34 cellular contexts compared by ENCODE assay signal in the genomic region with DNA sequence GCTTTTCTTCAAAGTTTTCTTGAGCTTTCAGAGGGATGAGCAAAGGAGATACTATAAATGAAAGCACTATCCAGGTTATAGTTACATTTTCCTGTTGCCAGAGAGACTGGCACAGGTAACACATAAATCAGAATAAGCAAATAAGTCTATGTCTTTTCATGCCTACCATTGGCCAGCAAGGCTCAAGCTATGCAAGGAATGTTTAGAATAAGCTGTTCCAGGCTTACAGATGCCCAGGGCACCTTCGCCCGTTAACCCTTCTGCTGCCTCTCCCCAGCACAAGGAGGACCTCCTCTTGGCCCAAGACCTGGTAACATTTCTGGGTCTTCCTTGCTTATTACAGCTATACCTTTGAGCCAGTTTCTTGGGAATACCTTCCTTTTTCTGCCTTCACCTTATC.
"Had no signal": no experiment of that assay in that cellular context is flagged by ENCODE, and none has a peak within 500 bp of the region (broad histone marks: within the 10 kb centered on the region; RNA-seq: fewer than 3 reads in every experiment).

No MANE protein-coding gene starts in this region.

- ATAC-seq: activated CD8-positive, alpha-beta T cell treated with anti-CD3 and anti-CD28 coated beads for 36 hours; activated T-cell treated with anti-CD3 and anti-CD28 coated beads, Interleukin-2, amount 50 U/mL, for 72 hours; activated T-helper 17 cell treated with anti-CD3 and anti-CD28 coated beads, Interleukin-2, amount 50 U/mL, for 72 hours; PC-3 had no signal

- H3K4me3 Mint-ChIP-seq: activated CD4-positive, alpha-beta T cell treated with anti-CD3 and anti-CD28 coated beads, Interleukin-2, amount 10 ng/mL, durations not matched to agents 24 days and 14 days; activated CD8-positive, alpha-beta T cell treated with anti-CD3 and anti-CD28 coated beads for 36 hours; activated naive CD8-positive, alpha-beta T cell treated with anti-CD3 and anti-CD28 coated beads for 36 hours; activated T-cell treated with anti-CD3 and anti-CD28 coated beads, Interleukin-2, amount 50 U/mL, for 72 hours; activated T-helper 17 cell treated with anti-CD3 and anti-CD28 coated beads, Interleukin-2, amount 50 U/mL, for 72 hours; central memory CD8-positive, alpha-beta T cell had no signal

- H3K36me3 Mint-ChIP-seq: activated naive CD8-positive, alpha-beta T cell treated with anti-CD3 and anti-CD28 coated beads for 36 hours had no signal

- H3K27ac Mint-ChIP-seq: activated CD4-positive, alpha-beta T cell treated with anti-CD3 and anti-CD28 coated beads, Interleukin-2, amount 10 ng/mL, durations not matched to agents 24 days and 14 days; activated CD8-positive, alpha-beta T cell treated with anti-CD3 and anti-CD28 coated beads for 36 hours; activated naive CD8-positive, alpha-beta T cell treated with anti-CD3 and anti-CD28 coated beads for 36 hours; activated T-cell treated with anti-CD3 and anti-CD28 coated beads, Interleukin-2, amount 50 U/mL, for 72 hours; activated T-helper 17 cell treated with anti-CD3 and anti-CD28 coated beads, Interleukin-2, amount 50 U/mL, for 72 hours had no signal

- H3K4me3 ChIP-seq: cardiac muscle cell, MG63, Peyer's patch had no signal

- H3K27ac ChIP-seq: brain microvascular endothelial cell, cardiac muscle cell, Peyer's patch, WERI-Rb-1 had no signal

- H3K36me3 ChIP-seq: brain microvascular endothelial cell, cardiac muscle cell, MG63, Peyer's patch, WERI-Rb-1 had no signal

- H3K4me1 ChIP-seq: Peyer's patch had no signal

- DNase-seq: activated CD4-positive, alpha-beta T cell treated with anti-CD3 and anti-CD28 coated beads, Interleukin-2, amount 10 ng/mL, durations not matched to agents 24 days and 14 days; activated CD4-positive, alpha-beta T cell treated with anti-CD3 and anti-CD28 coated beads, Interleukin-2, amount 50 U/mL, for 4 hours; activated CD8-positive, alpha-beta T cell treated with anti-CD3 and anti-CD28 coated beads for 36 hours; activated effector memory CD4-positive, alpha-beta T cell treated with anti-CD3 and anti-CD28 coated beads, Interleukin-2, amount 50 U/mL, for 16 hours; activated naive CD4-positive, alpha-beta T cell; activated naive CD4-positive, alpha-beta T cell treated with anti-CD3 and anti-CD28 coated beads, Interleukin-2, amount 50 U/mL, for 16 hours; activated naive CD8-positive, alpha-beta T cell treated with anti-CD3 and anti-CD28 coated beads for 36 hours; activated T-cell treated with anti-CD3 and anti-CD28 coated beads, Interleukin-2, amount 50 U/mL, for 1 hour; activated T-cell treated with anti-CD3 and anti-CD28 coated beads, Interleukin-2, amount 50 U/mL, for 72 hours; amniotic stem cell; aorta; brain microvascular endothelial cell; Karpas-422; KBM-7; MG63; NCI-H1092 treated with DMSO at 0.1 percent for 48 hours; NCI-H187; NCI-H2081; NCI-H2171 treated with DMSO at 0.1 percent for 48 hours; NCI-H2227 treated with DMSO at 0.1 percent for 48 hours; NCI-H446; NCI-H510A treated with DMSO at 0.1 percent for 48 hours; PC-3; Peyer's patch; RPMI8226; SHP77 treated with DMSO at 0.1 percent for 48 hours; SW 1271; T-helper 1 cell; T-helper 2 cell; T-helper 9 cell; WERI-Rb-1 had no signal

- H3K9me3 Mint-ChIP-seq: activated CD4-positive, alpha-beta T cell treated with anti-CD3 and anti-CD28 coated beads, Interleukin-2, amount 10 ng/mL, durations not matched to agents 24 days and 14 days had no signal

- H3K9me3 ChIP-seq: MG63, Peyer's patch had no signal

- H3K27me3 ChIP-seq: brain microvascular endothelial cell, cardiac muscle cell, MG63, Peyer's patch had no signal

- H3K27me3 Mint-ChIP-seq: activated CD4-positive, alpha-beta T cell treated with anti-CD3 and anti-CD28 coated beads, Interleukin-2, amount 10 ng/mL, durations not matched to agents 24 days and 14 days; activated CD8-positive, alpha-beta T cell treated with anti-CD3 and anti-CD28 coated beads for 36 hours; activated naive CD8-positive, alpha-beta T cell treated with anti-CD3 and anti-CD28 coated beads for 36 hours; activated T-helper 17 cell treated with anti-CD3 and anti-CD28 coated beads, Interleukin-2, amount 50 U/mL, for 72 hours; central memory CD8-positive, alpha-beta T cell had no signal

- H3K4me1 Mint-ChIP-seq: activated CD4-positive, alpha-beta T cell treated with anti-CD3 and anti-CD28 coated beads, Interleukin-2, amount 10 ng/mL, durations not matched to agents 24 days and 14 days; activated naive CD8-positive, alpha-beta T cell treated with anti-CD3 and anti-CD28 coated beads for 36 hours; activated T-helper 17 cell treated with anti-CD3 and anti-CD28 coated beads, Interleukin-2, amount 50 U/mL, for 72 hours; central memory CD8-positive, alpha-beta T cell had no signal
